10 cellular contexts compared by ENCODE assay signal in genomic region chr1:31377361-31377863, GRCh38. TPM values are rescaled to one million over a fixed set of nuclear protein-coding genes. Genes with fewer than 3 reads are reported as not detected.
"Had no signal": no experiment of that assay in that cellular context is flagged by ENCODE, and none has a peak within 500 bp of the region (broad histone marks: within the 10 kb centered on the region; RNA-seq: fewer than 3 reads in every experiment).

No MANE protein-coding gene starts in this region.

- H3K36me3 Mint-ChIP-seq: activated naive CD4-positive, alpha-beta T cell treated with anti-CD3 and anti-CD28 coated beads, Interleukin-2, amount 50 U/mL, for 72 hours; stimulated activated effector memory CD8-positive, alpha-beta T cell treated with anti-CD3 and anti-CD28 coated beads, Interleukin-12 subunit alpha, Interleukin-12 subunit beta, amount 100 ng/mL, for 72 hours had no signal

- H3K27ac ChIP-seq: right atrium auricular region had no signal

- ATAC-seq: activated naive CD4-positive, alpha-beta T cell treated with anti-CD3 and anti-CD28 coated beads, Interleukin-2, amount 50 U/mL, for 72 hours; stimulated activated effector memory CD8-positive, alpha-beta T cell treated with anti-CD3 and anti-CD28 coated beads, Interleukin-12 subunit alpha, Interleukin-12 subunit beta, amount 100 ng/mL, for 72 hours had no signal

- DNase-seq: activated CD4-positive, alpha-beta T cell treated with anti-CD3 and anti-CD28 coated beads, Interleukin-2, amount 50 U/mL, for 1 hour; activated CD4-positive, CD25-positive, alpha-beta regulatory T cell; activated effector memory CD4-positive, alpha-beta T cell treated with Interleukin-2 at 50 U/mL for 16 hours; activated T-cell treated with anti-CD3 and anti-CD28 coated beads, Interleukin-2, amount 50 U/mL, for 1 hour; small intestine had no signal

- H3K4me3 Mint-ChIP-seq: stimulated activated effector memory CD8-positive, alpha-beta T cell treated with anti-CD3 and anti-CD28 coated beads, Interleukin-12 subunit alpha, Interleukin-12 subunit beta, amount 100 ng/mL, for 72 hours; T-helper 1 cell treated with Interleukin-12 subunit alpha and Interleukin-12 subunit beta and Interleukin-4 antibody, amounts not matched to agents 30 μg/mL and 1 μg/mL, for 36 hours had no signal

- H3K4me3 ChIP-seq: breast epithelium, right atrium auricular region had no signal

- H3K27ac Mint-ChIP-seq: stimulated activated effector memory CD8-positive, alpha-beta T cell treated with anti-CD3 and anti-CD28 coated beads, Interleukin-12 subunit alpha, Interleukin-12 subunit beta, amount 100 ng/mL, for 72 hours; T-helper 1 cell treated with Interleukin-12 subunit alpha and Interleukin-12 subunit beta and Interleukin-4 antibody, amounts not matched to agents 30 μg/mL and 1 μg/mL, for 36 hours had no signal

- H3K27me3 ChIP-seq: breast epithelium, right atrium auricular region had no signal

- H3K9me3 ChIP-seq: breast epithelium, right atrium auricular region had no signal

- H3K36me3 ChIP-seq: breast epithelium had no signal

- H3K9me3 Mint-ChIP-seq: activated naive CD4-positive, alpha-beta T cell treated with anti-CD3 and anti-CD28 coated beads, Interleukin-2, amount 50 U/mL, for 72 hours; stimulated activated effector memory CD8-positive, alpha-beta T cell treated with anti-CD3 and anti-CD28 coated beads, Interleukin-12 subunit alpha, Interleukin-12 subunit beta, amount 100 ng/mL, for 72 hours; T-helper 1 cell treated with Interleukin-12 subunit alpha and Interleukin-12 subunit beta and Interleukin-4 antibody, amounts not matched to agents 30 μg/mL and 1 μg/mL, for 36 hours had no signal

RNA-seq across cellular contexts. Expression of gene FABP3, which starts 4.5 kb away (rescaled TPM):
- total RNA-seq: activated naive CD4-positive, alpha-beta T cell treated with anti-CD3 and anti-CD28 coated beads, Interleukin-2, amount 50 U/mL, for 72 hours had no signal
